Comparison of ENCODE assay signal across 10 cellular contexts in genomic region chr19:12155324-12155723, GRCh38. TPM values are rescaled to one million over a fixed set of nuclear protein-coding genes. Genes with fewer than 3 reads are reported as not detected.
DNase-seq lines count a peak whose midpoint lies in the region; ATAC-seq and TF ChIP-seq lines count a peak whose summit lies in the region.
"Had no signal": no experiment of that assay in that cellular context is flagged by ENCODE, and none has a peak within 500 bp of the region (broad histone marks: within the 10 kb centered on the region; RNA-seq: fewer than 3 reads in every experiment).

No MANE protein-coding gene starts in this region.

- H3K27ac Mint-ChIP-seq in activated CD4-positive, alpha-beta T cell treated with anti-CD3 and anti-CD28 coated beads, Interleukin-2, amount 10 ng/mL, durations not matched to agents 7 days and 5 days, result peak overlapping the region; percentile 76
- no peak overlapping the region for H3K27ac Mint-ChIP-seq in activated naive CD8-positive, alpha-beta T cell treated with anti-CD3 and anti-CD28 coated beads, Interleukin-2, amount 50 U/mL, for 24 hours

- no peak for ATAC-seq in activated naive CD8-positive, alpha-beta T cell treated with anti-CD3 and anti-CD28 coated beads, Interleukin-2, amount 50 U/mL, for 24 hours
- ATAC-seq in thoracic aorta (ENCODE audit: insufficient number of reproducible peaks, low FRiP score, low read depth), result no peak
- no peak for ATAC-seq in HG02973 (IDR thresholded peaks at IDR 0.05; ENCODE audit: unreplicated experiment)

- no peaks in the 10 kb centered on the region for H3K27me3 Mint-ChIP-seq in activated CD4-positive, alpha-beta T cell treated with anti-CD3 and anti-CD28 coated beads, Interleukin-2, amount 10 ng/mL, durations not matched to agents 7 days and 5 days
- peaks cover 4% of the 10 kb centered on the region for H3K27me3 Mint-ChIP-seq in activated naive CD8-positive, alpha-beta T cell treated with anti-CD3 and anti-CD28 coated beads, Interleukin-2, amount 50 U/mL, for 24 hours

- H3K4me1 Mint-ChIP-seq in activated CD4-positive, alpha-beta T cell treated with anti-CD3 and anti-CD28 coated beads, Interleukin-2, amount 10 ng/mL, durations not matched to agents 7 days and 5 days, result peaks cover 22% of the 10 kb centered on the region
- peaks cover 12% of the 10 kb centered on the region for H3K4me1 Mint-ChIP-seq in activated naive CD8-positive, alpha-beta T cell treated with anti-CD3 and anti-CD28 coated beads, Interleukin-2, amount 50 U/mL, for 24 hours

- TF ChIP-seq CTCF in kidney epithelial cell (IDR thresholded peaks at IDR 0.05; ENCODE audit: insufficient read depth, low read length, poor library complexity, severe bottlenecking) (no peak), thoracic aorta (IDR thresholded peaks at IDR 0.05) (no peak)

- CTCF ChIA-PET in activated CD4-positive, alpha-beta T cell treated with anti-CD3 and anti-CD28 coated beads, Interleukin-2, amount 10 ng/mL, durations not matched to agents 7 days and 5 days (lab: Charles Lee), result interaction anchor here (1.8 to 3.8 kb wide), 2 partner anchors 15 to 231 kb away, joined by 6 to 10 read pairs; partner anchors contain the start of genes ZNF20 and ZNF700

- H3K27me3 ChIP-seq in kidney epithelial cell (ENCODE audit: control insufficient read depth, insufficient read depth, low read length) (no peaks in the 10 kb centered on the region), thoracic aorta (replicated peaks; ENCODE audit: insufficient read depth) (no peaks in the 10 kb centered on the region)

- H3K4me3 Mint-ChIP-seq in activated CD4-positive, alpha-beta T cell treated with anti-CD3 and anti-CD28 coated beads, Interleukin-2, amount 10 ng/mL, durations not matched to agents 7 days and 5 days, result peak overlapping the region; percentile 85
- H3K4me3 Mint-ChIP-seq in activated naive CD8-positive, alpha-beta T cell treated with anti-CD3 and anti-CD28 coated beads, Interleukin-2, amount 50 U/mL, for 24 hours, result peak overlapping the region; percentile 84

- POLR2A ChIA-PET in activated CD4-positive, alpha-beta T cell treated with anti-CD3 and anti-CD28 coated beads, Interleukin-2, amount 10 ng/mL, durations not matched to agents 7 days and 5 days (lab: Charles Lee), result no interaction called here

- H3K9me3 Mint-ChIP-seq in activated CD4-positive, alpha-beta T cell treated with anti-CD3 and anti-CD28 coated beads, Interleukin-2, amount 10 ng/mL, durations not matched to agents 7 days and 5 days, result peaks cover 4% of the 10 kb centered on the region
- no peaks in the 10 kb centered on the region for H3K9me3 Mint-ChIP-seq in activated naive CD8-positive, alpha-beta T cell treated with anti-CD3 and anti-CD28 coated beads, Interleukin-2, amount 50 U/mL, for 24 hours

- no peaks in the 10 kb centered on the region for H3K36me3 ChIP-seq in kidney epithelial cell (ENCODE audit: control insufficient read depth, insufficient read depth, low read length)
- peaks cover 6% of the 10 kb centered on the region for H3K36me3 ChIP-seq in thoracic aorta

- no peaks in the 10 kb centered on the region for H3K9me3 ChIP-seq in thoracic aorta

- H3K4me3 ChIP-seq in kidney epithelial cell (ENCODE audit: low read depth, low read length) (peak overlapping the region; percentile 95), thoracic aorta (peak overlapping the region; percentile 90)

- peaks cover 20% of the 10 kb centered on the region for H3K36me3 Mint-ChIP-seq in activated CD4-positive, alpha-beta T cell treated with anti-CD3 and anti-CD28 coated beads, Interleukin-2, amount 10 ng/mL, durations not matched to agents 7 days and 5 days (ENCODE audit: low read depth)
- H3K36me3 Mint-ChIP-seq in activated naive CD8-positive, alpha-beta T cell treated with anti-CD3 and anti-CD28 coated beads, Interleukin-2, amount 50 U/mL, for 24 hours (ENCODE audit: low read depth), result peaks cover 5% of the 10 kb centered on the region

- peaks cover 3 to 10% of the 10 kb centered on the region in 2 donors for H3K4me1 ChIP-seq in thoracic aorta (ENCODE audit: control insufficient read depth in 1 of 2, low read depth in 2 of 2)

- DNase-seq in activated CD4-positive, alpha-beta T cell treated with anti-CD3 and anti-CD28 coated beads, Interleukin-2, amount 10 ng/mL, durations not matched to agents 7 days and 5 days, result no peak
- no peak for DNase-seq in activated CD4-positive, alpha-beta T cell treated with anti-CD3 and anti-CD28 coated beads for 48 hours
- no peak for DNase-seq in activated naive CD8-positive, alpha-beta T cell treated with anti-CD3 and anti-CD28 coated beads, Interleukin-2, amount 50 U/mL, for 24 hours
- no peak for DNase-seq in kidney epithelial cell (ENCODE audit: low read depth)
- no peak for DNase-seq in thoracic aorta (ENCODE audit: low spot score)
- DNase-seq in GF-D8 (lab: John Stamatoyannopoulos, UW), result no peak
- no peak for DNase-seq in ecto neural progenitor cell (ENCODE audit: low spot score)
- DNase-seq: activated CD4-positive, CD25-positive, alpha-beta regulatory T cell treated with anti-CD3 and anti-CD28 coated beads, Interleukin-2, amount 50 U/mL, for 72 hours; occipital lobe had no signal

- H3K27ac ChIP-seq in thoracic aorta, result peak overlapping the region; percentile 48 to 73

RNA-seq across cellular contexts. Expression of gene ZNF625, which starts 1.2 kb away (rescaled TPM):
- total RNA-seq in activated CD4-positive, alpha-beta T cell treated with anti-CD3 and anti-CD28 coated beads, Interleukin-2, amount 10 ng/mL, durations not matched to agents 7 days and 5 days, result 1 to 10 TPM; 6.1 to 6.7 TPM
- total RNA-seq in kidney epithelial cell (5.5 and 6.6 TPM in 2 replicates), thoracic aorta (1 to 10 TPM; 3.1 to 7.3 TPM)

RNA-seq across cellular contexts. Expression of gene ZNF136, which starts 7.6 kb away (rescaled TPM):
- 10 to 100 TPM; 14.5 to 17.4 TPM for total RNA-seq in activated CD4-positive, alpha-beta T cell treated with anti-CD3 and anti-CD28 coated beads, Interleukin-2, amount 10 ng/mL, durations not matched to agents 7 days and 5 days
- total RNA-seq in kidney epithelial cell (4.3 and 5.0 TPM in 2 replicates), thoracic aorta (10 to 100 TPM; 12.7 to 27.7 TPM)

RNA-seq across cellular contexts. Expression of gene ZNF20, which starts 15.2 kb away (rescaled TPM):
- 1 to 10 TPM; 3.7 to 4.2 TPM for total RNA-seq in activated CD4-positive, alpha-beta T cell treated with anti-CD3 and anti-CD28 coated beads, Interleukin-2, amount 10 ng/mL, durations not matched to agents 7 days and 5 days
- total RNA-seq in kidney epithelial cell (2.7 and 4.2 TPM in 2 replicates), thoracic aorta (1 to 10 TPM; 2.2 to 4.3 TPM)
